8 cellular contexts compared by ENCODE assay signal in the genomic region with DNA sequence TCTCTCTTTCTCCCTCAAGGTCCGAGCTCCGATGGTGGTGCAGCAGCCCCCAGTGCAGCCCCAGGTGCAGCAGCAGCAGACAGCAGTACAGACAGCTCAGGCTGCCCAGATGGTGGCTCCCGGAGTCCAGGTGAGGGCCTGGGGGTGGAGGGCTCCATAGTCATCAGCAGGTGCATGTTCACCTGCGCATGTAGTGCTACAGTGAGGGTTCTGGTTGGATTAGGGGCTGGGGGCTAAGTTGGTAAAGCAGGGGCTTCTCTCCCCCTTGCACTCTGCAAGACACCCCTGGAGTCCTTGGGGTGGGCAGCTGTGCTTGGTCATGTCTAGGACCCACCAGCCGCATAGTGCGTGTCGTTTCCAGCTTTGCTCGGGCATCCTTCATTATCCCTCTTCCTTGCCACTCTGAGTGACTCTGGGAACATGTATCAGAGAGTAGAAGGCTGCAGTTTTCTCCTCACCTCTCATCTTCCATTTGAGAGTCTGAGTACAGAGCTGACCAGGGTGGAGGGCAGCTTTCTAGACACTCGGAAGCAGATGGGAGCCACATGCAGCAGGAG.
DNase-seq lines count a peak whose midpoint lies in the region; ATAC-seq and TF ChIP-seq lines count a peak whose summit lies in the region.

No MANE protein-coding gene starts in this region.

- no peaks in the 10 kb centered on the region for H3K9me3 ChIP-seq in tibial nerve

- H3K36me3 Mint-ChIP-seq in activated T-cell treated with anti-CD3 and anti-CD28 coated beads, Interleukin-2, amount 50 U/mL, for 24 hours (ENCODE audit: low read depth), result peaks cover 98% of the 10 kb centered on the region
- peaks cover 27% of the 10 kb centered on the region for H3K36me3 Mint-ChIP-seq in mesothelial cell of epicardium

- H3K27ac ChIP-seq in brain microvascular endothelial cell, result peak overlapping the region; percentile 72
- peak overlapping the region; percentile 32 to 89 (median 59) for H3K27ac ChIP-seq in tibial nerve

- H3K4me3 ChIP-seq in brain microvascular endothelial cell (ENCODE audit: low read depth, low read length), result no peak overlapping the region
- H3K4me3 ChIP-seq in tibial nerve, result no peak overlapping the region

- H3K27me3 ChIP-seq in brain microvascular endothelial cell (replicated peaks) (no peaks in the 10 kb centered on the region), tibial nerve (no peaks in the 10 kb centered on the region)

- no peak for TF ChIP-seq EP300 in tibial nerve (IDR thresholded peaks at IDR 0.05)

- H3K9me3 Mint-ChIP-seq in activated T-cell treated with anti-CD3 and anti-CD28 coated beads, Interleukin-2, amount 50 U/mL, for 24 hours, result no peaks in the 10 kb centered on the region
- no peaks in the 10 kb centered on the region for H3K9me3 Mint-ChIP-seq in mesothelial cell of epicardium

- TF ChIP-seq POLR2A in tibial nerve (IDR thresholded peaks at IDR 0.05), result no peak

- TF ChIP-seq CTCF in brain microvascular endothelial cell (IDR thresholded peaks at IDR 0.05; ENCODE audit: low read depth, low read length, missing control alignments) (no peak), mesothelial cell of epicardium (IDR thresholded peaks at IDR 0.05; ENCODE audit: unreplicated experiment) (no peak), tibial nerve (IDR thresholded peaks at IDR 0.05) (peak in 1 of 5 experiments; percentile 7)

- H3K4me3 Mint-ChIP-seq in activated T-cell treated with anti-CD3 and anti-CD28 coated beads, Interleukin-2, amount 50 U/mL, for 24 hours, result peak overlapping the region; percentile 37
- H3K4me3 Mint-ChIP-seq in mesothelial cell of epicardium, result no peak overlapping the region

- ATAC-seq in GM19452 (IDR thresholded peaks at IDR 0.05; ENCODE audit: unreplicated experiment), result no peak

- WGBS in tibial nerve, 2 donors, result 79 to 84% methylated on average over 9 of the region's 9 CpGs

- H3K4me1 Mint-ChIP-seq in activated T-cell treated with anti-CD3 and anti-CD28 coated beads, Interleukin-2, amount 50 U/mL, for 24 hours (ENCODE audit: low read depth), result peaks cover 82% of the 10 kb centered on the region
- H3K4me1 Mint-ChIP-seq in mesothelial cell of epicardium, result peaks cover 43% of the 10 kb centered on the region

- H3K36me3 ChIP-seq in brain microvascular endothelial cell (replicated peaks) (peaks cover 83% of the 10 kb centered on the region), tibial nerve (peaks cover 14 to 93% (median 23%) of the 10 kb centered on the region in 3 donors)

- no peak for DNase-seq in activated T-cell treated with anti-CD3 and anti-CD28 coated beads, Interleukin-2, amount 50 U/mL, for 24 hours
- DNase-seq in activated T-cell treated with anti-CD3 and anti-CD28 coated beads, Interleukin-2, amount 50 U/mL, for 48 hours, result no peak
- DNase-seq in brain microvascular endothelial cell (no peak), mesothelial cell of epicardium (ENCODE audit: low spot score in 2 of 2, unreplicated experiment in 2 of 2) (no peak), tibial nerve (ENCODE audit: low spot score in 2 of 2) (no peak), NCI-H1930 (lab: John Stamatoyannopoulos, UW) (no peak), CD1c-positive myeloid dendritic cell (ENCODE audit: extremely low spot score) (no peak)

- in situ Hi-C loops in brain microvascular endothelial cell (cut with HindIII; ENCODE audit: low pct_ligation_motif_present, low sequenced_read_pairs), result no loop called here

- H3K27me3 Mint-ChIP-seq in activated T-cell treated with anti-CD3 and anti-CD28 coated beads, Interleukin-2, amount 50 U/mL, for 24 hours, result no peaks in the 10 kb centered on the region
- H3K27me3 Mint-ChIP-seq in mesothelial cell of epicardium (ENCODE audit: low read depth), result no peaks in the 10 kb centered on the region

- peak overlapping the region; percentile 87 for H3K27ac Mint-ChIP-seq in activated T-cell treated with anti-CD3 and anti-CD28 coated beads, Interleukin-2, amount 50 U/mL, for 24 hours
- peak overlapping the region; percentile 95 for H3K27ac Mint-ChIP-seq in mesothelial cell of epicardium

- peaks cover 0 to 40% (median 30%) of the 10 kb centered on the region in 4 donors for H3K4me1 ChIP-seq in tibial nerve
